Comparison of ENCODE assay signal across 8 cellular contexts in the genomic region with DNA sequence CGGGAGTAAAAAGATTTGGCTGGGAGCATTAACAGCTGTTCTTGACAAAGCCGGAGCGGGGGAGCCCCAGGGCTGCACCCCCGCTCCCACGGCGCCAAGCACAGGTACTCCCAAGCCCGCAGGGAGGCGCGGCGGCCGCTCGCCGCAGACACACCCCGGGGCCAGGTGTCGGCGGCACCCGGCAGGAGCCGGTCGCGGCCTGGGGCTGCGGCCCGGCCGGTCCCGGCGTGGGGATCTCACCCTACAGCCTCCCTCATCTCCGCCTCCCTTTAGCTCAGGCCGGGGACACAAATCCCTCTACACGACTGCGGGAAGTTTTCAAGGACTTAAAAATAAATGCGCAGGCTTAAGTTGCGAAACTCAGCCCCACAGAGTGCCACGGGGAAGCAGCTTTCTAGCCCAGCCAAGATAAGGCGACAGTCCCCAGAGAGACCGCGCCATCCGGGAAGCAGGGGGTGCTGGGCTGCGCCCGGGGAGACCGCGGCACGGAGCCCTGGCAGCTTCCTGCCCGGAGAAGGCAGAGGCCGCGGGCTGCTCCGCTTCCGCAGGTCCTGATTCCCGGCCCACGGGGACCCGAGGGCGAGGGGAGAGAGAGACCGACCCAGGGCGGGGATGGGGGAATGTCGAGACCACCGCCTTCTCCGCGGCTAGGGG. TPM values are rescaled to one million over a fixed set of nuclear protein-coding genes. Genes with fewer than 3 reads are reported as not detected.
DNase-seq lines count a peak whose midpoint lies in the region; ATAC-seq and TF ChIP-seq lines count a peak whose summit lies in the region.

No MANE protein-coding gene starts in this region.

- BruUV-seq in A673 (replicated peaks; lab: Mats Ljungman, UMichigan), result no TSS peak

- H3K36me3 ChIP-seq in A673 (ENCODE audit: insufficient read depth, low read length, poor library complexity, severe bottlenecking), result no peaks in the 10 kb centered on the region

- no peaks in the 10 kb centered on the region for H3K9me3 Mint-ChIP-seq in activated CD8-positive, alpha-beta memory T cell treated with anti-CD3 and anti-CD28 coated beads, Interleukin-2, amount 10 ng/mL, durations not matched to agents 7 days and 5 days (ENCODE audit: low read depth)
- no peaks in the 10 kb centered on the region for H3K9me3 Mint-ChIP-seq in nephron

- peak overlapping the region; percentile 68 for H3K4me3 Mint-ChIP-seq in activated CD8-positive, alpha-beta memory T cell treated with anti-CD3 and anti-CD28 coated beads, Interleukin-2, amount 10 ng/mL, durations not matched to agents 7 days and 5 days
- H3K4me3 Mint-ChIP-seq in nephron, result peak overlapping the region; percentile 90 to 97 (median 97)

- peak; percentile 52 for ATAC-seq in HG02571 (IDR thresholded peaks at IDR 0.05; ENCODE audit: unreplicated experiment)
- peak; percentile 68 for ATAC-seq in activated CD8-positive, alpha-beta memory T cell treated with anti-CD3 and anti-CD28 coated beads, Interleukin-2, amount 10 ng/mL, durations not matched to agents 7 days and 5 days

- POLR2A ChIA-PET in A673 (lab: Charles Lee; ENCODE audit: low non-redundant PET), result interaction anchor here (0.6 kb wide), 1 partner anchor 42 kb away, joined by 4 read pairs; no protein-coding TSS in a partner anchor

- H3K4me1 Mint-ChIP-seq in activated CD8-positive, alpha-beta memory T cell treated with anti-CD3 and anti-CD28 coated beads, Interleukin-2, amount 10 ng/mL, durations not matched to agents 7 days and 5 days, result peaks cover 10% of the 10 kb centered on the region
- H3K4me1 Mint-ChIP-seq in nephron, result peaks cover 14% of the 10 kb centered on the region

- H3K36me3 Mint-ChIP-seq in activated CD8-positive, alpha-beta memory T cell treated with anti-CD3 and anti-CD28 coated beads, Interleukin-2, amount 10 ng/mL, durations not matched to agents 7 days and 5 days, result no peaks in the 10 kb centered on the region
- peaks cover 19% of the 10 kb centered on the region for H3K36me3 Mint-ChIP-seq in nephron (ENCODE audit: low read depth)

- peak overlapping the region; percentile 90 for H3K27ac ChIP-seq in A673 (ENCODE audit: low read depth, low read length, poor library complexity, severe bottlenecking)

- TF ChIP-seq CTCF in A673 (conservative IDR thresholded peaks at IDR 0.05; ENCODE audit: low read depth, low read length) (no peak), GM12873 (IDR thresholded peaks at IDR 0.05; ENCODE audit: insufficient read depth, low read depth, low read length, missing control alignments) (peak; percentile 28), foreskin fibroblast (IDR thresholded peaks at IDR 0.05; ENCODE audit: low read depth, low read length) (peak; percentile 18), nephron (IDR thresholded peaks at IDR 0.05; ENCODE audit: unreplicated experiment in 3 of 3) (no peak)

- H3K9me3 ChIP-seq in A673 (ENCODE audit: low read depth, low read length, poor library complexity, severe bottlenecking), result no peaks in the 10 kb centered on the region

- H3K27me3 Mint-ChIP-seq in activated CD8-positive, alpha-beta memory T cell treated with anti-CD3 and anti-CD28 coated beads, Interleukin-2, amount 10 ng/mL, durations not matched to agents 7 days and 5 days, result peaks cover 69% of the 10 kb centered on the region
- H3K27me3 Mint-ChIP-seq in nephron (ENCODE audit: low read depth), result peaks cover 9% of the 10 kb centered on the region

- H3K4me1 ChIP-seq in A673 (ENCODE audit: insufficient read depth, low read length, poor library complexity, severe bottlenecking), result peaks cover 28% of the 10 kb centered on the region

- intact Hi-C loops in A673 (cut with micrococcal nuclease; ENCODE audit: unreplicated experiment), result loop anchor here (2.0 to 5.0 kb wide), 2 partner anchors 243 to 258 kb away; a partner anchor contains a TSS

- no peaks in the 10 kb centered on the region for H3K27me3 ChIP-seq in A673 (replicated peaks; ENCODE audit: insufficient read depth, low read depth, low read length, poor library complexity)

- H3K4me3 ChIP-seq in A673 (ENCODE audit: low read depth, low read length, poor library complexity, severe bottlenecking), result peak overlapping the region; percentile 86
- H3K4me3 ChIP-seq in foreskin fibroblast (ENCODE audit: low read depth in 1 of 2, low read length in 2 of 2), result peak overlapping the region; percentile 67 to 90

- no peak overlapping the region for H3K27ac Mint-ChIP-seq in activated CD8-positive, alpha-beta memory T cell treated with anti-CD3 and anti-CD28 coated beads, Interleukin-2, amount 10 ng/mL, durations not matched to agents 7 days and 5 days
- peak overlapping the region; percentile 65 to 93 (median 85) for H3K27ac Mint-ChIP-seq in nephron

- peak; percentile 82 for DNase-seq in A673 (ENCODE audit: low spot score)
- DNase-seq in MV-4-11 (lab: John Stamatoyannopoulos, UW), result peak; percentile 79
- peak; percentile 47 for DNase-seq in activated CD8-positive, alpha-beta memory T cell treated with anti-CD3 and anti-CD28 coated beads, Interleukin-2, amount 10 ng/mL, durations not matched to agents 7 days and 5 days
- DNase-seq in foreskin fibroblast, result peak in 1 of 2 donors; percentile 63
- DNase-seq in OCI-M2 (lab: John Stamatoyannopoulos, UW; ENCODE audit: unreplicated experiment), result no peak

- CTCF ChIA-PET in A673 (lab: Charles Lee), result interaction anchor here (1.0 kb wide), 1 partner anchor 260 kb away, joined by 4 read pairs; a partner anchor contains a TSS
- CTCF ChIA-PET in activated CD8-positive, alpha-beta memory T cell treated with anti-CD3 and anti-CD28 coated beads, Interleukin-2, amount 10 ng/mL, durations not matched to agents 7 days and 5 days (lab: Charles Lee), result interaction anchor here (0.9 to 1.0 kb wide), 2 partner anchors 237 to 260 kb away, joined by 3 read pairs; a partner anchor contains a TSS

RNA-seq across cellular contexts. Expression of a gene that starts 0.5 kb away (rescaled TPM):
- 15.3 and 15.4 TPM in 2 replicates for total RNA-seq in A673 (2021)
- under 1 TPM in 1 of 2 experiments, not detected in 1; 0.35 TPM for total RNA-seq in activated CD8-positive, alpha-beta memory T cell treated with anti-CD3 and anti-CD28 coated beads, Interleukin-2, amount 10 ng/mL, durations not matched to agents 7 days and 5 days

Comparison
In these comparisons a context has a peak if more than half of its experiments do, and no peak if none do; other contexts are left out.
1. CTCF ChIP-seq: peak in GM12873 (single experiment) and foreskin fibroblast (single experiment); none in A673 (single experiment) and nephron (0 of 3).
2. RNA of a gene that starts 0.5 kb away (total RNA-seq): 15.3 to 15.4 TPM in A673; 0.35 TPM in activated CD8-positive, alpha-beta memory T cell treated with anti-CD3 and anti-CD28 coated beads, Interleukin-2, amount 10 ng/mL, durations not matched to agents 7 days and 5 days; every median in the first group is over 10 times any median in the second.